In genomic region chr12:114799574-114800487, GRCh38 we compare ENCODE assay signal across 1 cellular context.
TF ChIP-seq lines count a peak whose summit lies in the region.

No MANE protein-coding gene starts in this region.

TF ChIP-seq in HepG2, 621 proteins besides CTCF, POLR2A, EP300 and RAD21 (continued from another document and continues in another):
- peak; percentile 81 for TF ChIP-seq PRDM10 (CRISPR knock-in tag; IDR thresholded peaks at IDR 0.05; ENCODE audit: low read depth)
- no peak for TF ChIP-seq U2AF2 (IDR thresholded peaks at IDR 0.05; ENCODE audit: low read depth, low read length)
- TF ChIP-seq ZBTB21 (CRISPR knock-in tag; IDR thresholded peaks at IDR 0.05): peak; percentile 62; the same call in 1 of the 2 replicates
- 0 out of 2 replicates have a peak, but pooled peaks have one; percentile 71 for TF ChIP-seq ZNF678 (CRISPR knock-in tag; IDR thresholded peaks at IDR 0.05)
- TF ChIP-seq, protein P1, sequence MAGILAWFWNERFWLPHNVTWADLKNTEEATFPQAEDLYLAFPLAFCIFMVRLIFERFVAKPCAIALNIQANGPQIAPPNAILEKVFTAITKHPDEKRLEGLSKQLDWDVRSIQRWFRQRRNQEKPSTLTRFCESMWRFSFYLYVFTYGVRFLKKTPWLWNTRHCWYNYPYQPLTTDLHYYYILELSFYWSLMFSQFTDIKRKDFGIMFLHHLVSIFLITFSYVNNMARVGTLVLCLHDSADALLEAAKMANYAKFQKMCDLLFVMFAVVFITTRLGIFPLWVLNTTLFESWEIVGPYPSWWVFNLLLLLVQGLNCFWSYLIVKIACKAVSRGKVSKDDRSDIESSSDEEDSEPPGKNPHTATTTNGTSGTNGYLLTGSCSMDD (CRISPR knock-in tag; IDR thresholded peaks at IDR 0.05): no peak
- no peak for TF ChIP-seq ZNF777 (CRISPR knock-in tag; IDR thresholded peaks at IDR 0.05)
- TF ChIP-seq, protein P2, sequence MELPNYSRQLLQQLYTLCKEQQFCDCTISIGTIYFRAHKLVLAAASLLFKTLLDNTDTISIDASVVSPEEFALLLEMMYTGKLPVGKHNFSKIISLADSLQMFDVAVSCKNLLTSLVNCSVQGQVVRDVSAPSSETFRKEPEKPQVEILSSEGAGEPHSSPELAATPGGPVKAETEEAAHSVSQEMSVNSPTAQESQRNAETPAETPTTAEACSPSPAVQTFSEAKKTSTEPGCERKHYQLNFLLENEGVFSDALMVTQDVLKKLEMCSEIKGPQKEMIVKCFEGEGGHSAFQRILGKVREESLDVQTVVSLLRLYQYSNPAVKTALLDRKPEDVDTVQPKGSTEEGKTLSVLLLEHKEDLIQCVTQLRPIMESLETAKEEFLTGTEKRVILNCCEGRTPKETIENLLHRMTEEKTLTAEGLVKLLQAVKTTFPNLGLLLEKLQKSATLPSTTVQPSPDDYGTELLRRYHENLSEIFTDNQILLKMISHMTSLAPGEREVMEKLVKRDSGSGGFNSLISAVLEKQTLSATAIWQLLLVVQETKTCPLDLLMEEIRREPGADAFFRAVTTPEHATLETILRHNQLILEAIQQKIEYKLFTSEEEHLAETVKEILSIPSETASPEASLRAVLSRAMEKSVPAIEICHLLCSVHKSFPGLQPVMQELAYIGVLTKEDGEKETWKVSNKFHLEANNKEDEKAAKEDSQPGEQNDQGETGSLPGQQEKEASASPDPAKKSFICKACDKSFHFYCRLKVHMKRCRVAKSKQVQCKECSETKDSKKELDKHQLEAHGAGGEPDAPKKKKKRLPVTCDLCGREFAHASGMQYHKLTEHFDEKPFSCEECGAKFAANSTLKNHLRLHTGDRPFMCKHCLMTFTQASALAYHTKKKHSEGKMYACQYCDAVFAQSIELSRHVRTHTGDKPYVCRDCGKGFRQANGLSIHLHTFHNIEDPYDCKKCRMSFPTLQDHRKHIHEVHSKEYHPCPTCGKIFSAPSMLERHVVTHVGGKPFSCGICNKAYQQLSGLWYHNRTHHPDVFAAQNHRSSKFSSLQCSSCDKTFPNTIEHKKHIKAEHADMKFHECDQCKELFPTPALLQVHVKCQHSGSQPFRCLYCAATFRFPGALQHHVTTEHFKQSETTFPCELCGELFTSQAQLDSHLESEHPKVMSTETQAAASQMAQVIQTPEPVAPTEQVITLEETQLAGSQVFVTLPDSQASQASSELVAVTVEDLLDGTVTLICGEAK (IDR thresholded peaks at IDR 0.05): no peak
- TF ChIP-seq, protein P2 (CRISPR knock-in tag; IDR thresholded peaks at IDR 0.05): peak; percentile 83
- TF ChIP-seq KAT8 (CRISPR knock-in tag; IDR thresholded peaks at IDR 0.05): peak; percentile 77
- TF ChIP-seq RFX5 (IDR thresholded peaks at IDR 0.05; ENCODE audit: low read depth, low read length): no peak
- no peak for TF ChIP-seq ZNF446 (CRISPR knock-in tag; IDR thresholded peaks at IDR 0.05)
- TF ChIP-seq, protein P3, sequence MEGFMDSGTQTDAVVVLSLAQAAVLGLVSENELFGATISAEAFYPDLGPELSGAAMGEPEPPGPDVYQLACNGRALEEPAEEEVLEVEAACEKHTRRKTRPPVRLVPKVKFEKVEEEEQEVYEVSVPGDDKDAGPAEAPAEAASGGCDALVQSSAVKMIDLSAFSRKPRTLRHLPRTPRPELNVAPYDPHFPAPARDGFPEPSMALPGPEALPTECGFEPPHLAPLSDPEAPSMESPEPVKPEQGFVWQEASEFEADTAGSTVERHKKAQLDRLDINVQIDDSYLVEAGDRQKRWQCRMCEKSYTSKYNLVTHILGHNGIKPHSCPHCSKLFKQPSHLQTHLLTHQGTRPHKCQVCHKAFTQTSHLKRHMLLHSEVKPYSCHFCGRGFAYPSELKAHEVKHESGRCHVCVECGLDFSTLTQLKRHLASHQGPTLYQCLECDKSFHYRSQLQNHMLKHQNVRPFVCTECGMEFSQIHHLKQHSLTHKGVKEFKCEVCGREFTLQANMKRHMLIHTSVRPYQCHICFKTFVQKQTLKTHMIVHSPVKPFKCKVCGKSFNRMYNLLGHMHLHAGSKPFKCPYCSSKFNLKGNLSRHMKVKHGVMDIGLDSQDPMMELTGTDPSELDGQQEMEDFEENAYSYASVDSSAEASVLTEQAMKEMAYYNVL (CRISPR knock-in tag; IDR thresholded peaks at IDR 0.05; ENCODE audit: borderline replicate concordance): peak; percentile 98; the same call in 1 of the 2 replicates
- TF ChIP-seq CHCHD3 (CRISPR knock-in tag; IDR thresholded peaks at IDR 0.05): no peak
- no peak for TF ChIP-seq ZSCAN30 (CRISPR knock-in tag; IDR thresholded peaks at IDR 0.05)
- peak; percentile 89 for TF ChIP-seq ZBTB43 (CRISPR knock-in tag; conservative IDR thresholded peaks at IDR 0.05)
- TF ChIP-seq ZFP37 (CRISPR knock-in tag; IDR thresholded peaks at IDR 0.05; ENCODE audit: borderline replicate concordance): peak; percentile 34; the same call in 1 of the 2 replicates
- TF ChIP-seq GATAD2A (CRISPR knock-in tag; IDR thresholded peaks at IDR 0.05): peak; percentile 96
- no peak for TF ChIP-seq MBNL3 (CRISPR knock-in tag; conservative IDR thresholded peaks at IDR 0.05)
- no peak for TF ChIP-seq ELK4 (CRISPR knock-in tag; IDR thresholded peaks at IDR 0.05; ENCODE audit: borderline replicate concordance)
- TF ChIP-seq, protein P4, sequence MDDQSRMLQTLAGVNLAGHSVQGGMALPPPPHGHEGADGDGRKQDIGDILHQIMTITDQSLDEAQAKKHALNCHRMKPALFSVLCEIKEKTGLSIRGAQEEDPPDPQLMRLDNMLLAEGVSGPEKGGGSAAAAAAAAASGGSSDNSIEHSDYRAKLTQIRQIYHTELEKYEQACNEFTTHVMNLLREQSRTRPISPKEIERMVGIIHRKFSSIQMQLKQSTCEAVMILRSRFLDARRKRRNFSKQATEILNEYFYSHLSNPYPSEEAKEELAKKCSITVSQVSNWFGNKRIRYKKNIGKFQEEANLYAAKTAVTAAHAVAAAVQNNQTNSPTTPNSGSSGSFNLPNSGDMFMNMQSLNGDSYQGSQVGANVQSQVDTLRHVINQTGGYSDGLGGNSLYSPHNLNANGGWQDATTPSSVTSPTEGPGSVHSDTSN (CRISPR knock-in tag; IDR thresholded peaks at IDR 0.05; ENCODE audit: borderline replicate concordance): no peak
- no peak for TF ChIP-seq SMAD9 (CRISPR knock-in tag; IDR thresholded peaks at IDR 0.05)
- peak; percentile 71; the same call in 1 of the 2 replicates for TF ChIP-seq ZNF567 (CRISPR knock-in tag; IDR thresholded peaks at IDR 0.05; ENCODE audit: borderline replicate concordance)
- TF ChIP-seq, protein P5, sequence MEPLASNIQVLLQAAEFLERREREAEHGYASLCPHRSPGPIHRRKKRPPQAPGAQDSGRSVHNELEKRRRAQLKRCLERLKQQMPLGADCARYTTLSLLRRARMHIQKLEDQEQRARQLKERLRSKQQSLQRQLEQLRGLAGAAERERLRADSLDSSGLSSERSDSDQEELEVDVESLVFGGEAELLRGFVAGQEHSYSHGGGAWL (CRISPR knock-in tag; IDR thresholded peaks at IDR 0.05): peak; percentile 54; the same call in 1 of the 2 replicates
- TF ChIP-seq PHF20 (CRISPR knock-in tag; IDR thresholded peaks at IDR 0.05): no peak
- TF ChIP-seq HOXD1 (CRISPR knock-in tag; IDR thresholded peaks at IDR 0.05): peak; percentile 97
- TF ChIP-seq PCBP1 (IDR thresholded peaks at IDR 0.05; ENCODE audit: borderline replicate concordance, low read depth, low read length): 0 out of 2 replicates have a peak, but pooled peaks have one; percentile 31
- peak; percentile 44 for TF ChIP-seq JARID2 (CRISPR knock-in tag; IDR thresholded peaks at IDR 0.05; ENCODE audit: insufficient replicate concordance)
- TF ChIP-seq ZBTB8A (CRISPR knock-in tag; IDR thresholded peaks at IDR 0.05; ENCODE audit: borderline replicate concordance, low read depth): no peak
- no peak for TF ChIP-seq MATR3 (CRISPR knock-in tag; IDR thresholded peaks at IDR 0.05)
- TF ChIP-seq HNRNPL (IDR thresholded peaks at IDR 0.05; ENCODE audit: low read depth, low read length): peak; percentile 98
- TF ChIP-seq, protein P6, sequence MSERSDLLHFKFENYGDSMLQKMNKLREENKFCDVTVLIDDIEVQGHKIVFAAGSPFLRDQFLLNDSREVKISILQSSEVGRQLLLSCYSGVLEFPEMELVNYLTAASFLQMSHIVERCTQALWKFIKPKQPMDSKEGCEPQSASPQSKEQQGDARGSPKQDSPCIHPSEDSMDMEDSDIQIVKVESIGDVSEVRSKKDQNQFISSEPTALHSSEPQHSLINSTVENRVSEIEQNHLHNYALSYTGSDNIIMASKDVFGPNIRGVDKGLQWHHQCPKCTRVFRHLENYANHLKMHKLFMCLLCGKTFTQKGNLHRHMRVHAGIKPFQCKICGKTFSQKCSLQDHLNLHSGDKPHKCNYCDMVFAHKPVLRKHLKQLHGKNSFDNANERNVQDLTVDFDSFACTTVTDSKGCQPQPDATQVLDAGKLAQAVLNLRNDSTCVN (CRISPR knock-in tag; IDR thresholded peaks at IDR 0.05; ENCODE audit: borderline replicate concordance): 0 out of 2 replicates have a peak, but pooled peaks have one; percentile 74
- TF ChIP-seq RFX3 (CRISPR knock-in tag; IDR thresholded peaks at IDR 0.05): no peak; the same call in 1 of the 2 replicates
- TF ChIP-seq ZNF746 (CRISPR knock-in tag; IDR thresholded peaks at IDR 0.05): peak; percentile 97
- TF ChIP-seq HNRNPH1 (optimal IDR thresholded peaks at IDR 0.05; ENCODE audit: low read depth, low read length): no peak
- TF ChIP-seq, protein P7, sequence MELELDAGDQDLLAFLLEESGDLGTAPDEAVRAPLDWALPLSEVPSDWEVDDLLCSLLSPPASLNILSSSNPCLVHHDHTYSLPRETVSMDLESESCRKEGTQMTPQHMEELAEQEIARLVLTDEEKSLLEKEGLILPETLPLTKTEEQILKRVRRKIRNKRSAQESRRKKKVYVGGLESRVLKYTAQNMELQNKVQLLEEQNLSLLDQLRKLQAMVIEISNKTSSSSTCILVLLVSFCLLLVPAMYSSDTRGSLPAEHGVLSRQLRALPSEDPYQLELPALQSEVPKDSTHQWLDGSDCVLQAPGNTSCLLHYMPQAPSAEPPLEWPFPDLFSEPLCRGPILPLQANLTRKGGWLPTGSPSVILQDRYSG (CRISPR knock-in tag; IDR thresholded peaks at IDR 0.05): no peak
